In the genomic region with DNA sequence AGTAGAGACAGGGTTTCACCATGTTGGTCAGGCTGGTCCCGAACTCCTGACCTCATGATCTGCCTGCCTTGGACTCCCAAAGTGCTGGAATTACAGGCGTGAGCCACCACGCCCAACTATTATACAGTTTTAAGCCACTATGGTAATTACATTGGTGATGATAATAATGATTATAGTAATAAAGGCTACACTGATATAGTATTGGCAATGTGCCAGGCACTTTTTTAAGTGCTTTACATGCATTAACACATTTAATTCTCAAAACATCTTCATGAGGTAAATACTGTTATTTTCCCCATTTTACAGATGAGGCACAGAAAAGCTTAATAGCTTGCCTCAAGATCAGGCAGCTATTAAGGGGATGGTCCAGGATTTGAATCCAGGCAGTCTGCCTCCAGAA, we compare ENCODE assay signal across 34 cellular contexts.
"Had no signal": no experiment of that assay in that cellular context is flagged by ENCODE, and none has a peak within 500 bp of the region (broad histone marks: within the 10 kb centered on the region; RNA-seq: fewer than 3 reads in every experiment).

No MANE protein-coding gene starts in this region.

- H3K4me1 ChIP-seq: ascending aorta, Peyer's patch, SJSA1 had no signal

- H3K36me3 ChIP-seq: ascending aorta, cardiac muscle cell, MG63, Peyer's patch, SJSA1 had no signal

- H3K4me3 ChIP-seq: ascending aorta, cardiac muscle cell, MG63, Peyer's patch, SJSA1 had no signal

- DNase-seq: activated CD4-positive, alpha-beta T cell treated with anti-CD3 and anti-CD28 coated beads, Interleukin-2, amount 10 ng/mL, durations not matched to agents 24 days and 14 days; activated CD4-positive, alpha-beta T cell treated with anti-CD3 and anti-CD28 coated beads, Interleukin-2, amount 50 U/mL, for 4 hours; activated CD8-positive, alpha-beta T cell treated with anti-CD3 and anti-CD28 coated beads, Interleukin-2, amount 10 ng/mL, durations not matched to agents 7 days and 5 days; activated gamma-delta T cell; activated naive CD4-positive, alpha-beta T cell treated with Interleukin-2 at 50 U/mL for 16 hours; activated naive CD8-positive, alpha-beta T cell treated with anti-CD3 and anti-CD28 coated beads, Interleukin-2, amount 10 ng/mL, durations not matched to agents 7 days and 5 days; activated T-cell treated with anti-CD3 and anti-CD28 coated beads, Interleukin-2, amount 50 U/mL, for 24 hours; amygdala; Kasumi-1; KG1; MG63; NCI-H1048; NCI-H1105 treated with DMSO at 0.1 percent for 48 hours; NCI-H1436; NCI-H1694; NCI-H1930; NCI-H2081 treated with DMSO at 0.1 percent for 48 hours; NCI-H446; NCI-H510A treated with DMSO at 0.1 percent for 48 hours; NCI-H774; PC-3; Peyer's patch; RPMI8226; SHP77 treated with DMSO at 0.1 percent for 48 hours; SK-N-SH had no signal

- H3K9me3 ChIP-seq: ascending aorta, MG63, Peyer's patch, SK-N-SH had no signal

- H3K4me2 ChIP-seq: SK-N-SH had no signal

- H3K9ac ChIP-seq: SK-N-SH had no signal

- H3K27me3 Mint-ChIP-seq: activated CD4-positive, alpha-beta T cell treated with anti-CD3 and anti-CD28 coated beads, Interleukin-2, amount 10 ng/mL, durations not matched to agents 24 days and 14 days; activated naive CD4-positive, alpha-beta T cell treated with anti-CD3 and anti-CD28 coated beads, Interleukin-2, amount 50 U/mL, for 24 hours; activated naive CD8-positive, alpha-beta T cell treated with anti-CD3 and anti-CD28 coated beads, Interleukin-2, amount 10 ng/mL, durations not matched to agents 7 days and 5 days; activated T-cell treated with anti-CD3 and anti-CD28 coated beads, Interleukin-2, amount 50 U/mL, for 24 hours; central memory CD8-positive, alpha-beta T cell had no signal

- H3K4me1 Mint-ChIP-seq: activated CD4-positive, alpha-beta T cell treated with anti-CD3 and anti-CD28 coated beads, Interleukin-2, amount 10 ng/mL, durations not matched to agents 24 days and 14 days; activated naive CD4-positive, alpha-beta T cell treated with anti-CD3 and anti-CD28 coated beads, Interleukin-2, amount 50 U/mL, for 24 hours; activated naive CD8-positive, alpha-beta T cell treated with anti-CD3 and anti-CD28 coated beads, Interleukin-2, amount 10 ng/mL, durations not matched to agents 7 days and 5 days; central memory CD8-positive, alpha-beta T cell had no signal

- H3K27ac Mint-ChIP-seq: activated CD4-positive, alpha-beta T cell treated with anti-CD3 and anti-CD28 coated beads, Interleukin-2, amount 10 ng/mL, durations not matched to agents 24 days and 14 days; activated CD8-positive, alpha-beta T cell treated with anti-CD3 and anti-CD28 coated beads, Interleukin-2, amount 10 ng/mL, durations not matched to agents 7 days and 5 days; activated naive CD4-positive, alpha-beta T cell treated with anti-CD3 and anti-CD28 coated beads, Interleukin-2, amount 50 U/mL, for 24 hours; activated naive CD8-positive, alpha-beta T cell treated with anti-CD3 and anti-CD28 coated beads, Interleukin-2, amount 10 ng/mL, durations not matched to agents 7 days and 5 days; activated T-cell treated with anti-CD3 and anti-CD28 coated beads, Interleukin-2, amount 50 U/mL, for 24 hours; activated T-helper 2 cell treated with anti-CD3 and anti-CD28 coated beads, Interferon-gamma antibody, Interleukin-2, Interleukin-4, amounts not matched to agents 10 μg/mL and 5 μg/mL and 100 μg/mL, durations not matched to agents 14 hours and 24 hours and 36 hours; T-helper 1 cell treated with Interleukin-12 subunit alpha and Interleukin-12 subunit beta and Interleukin-4 antibody, amounts not matched to agents 30 μg/mL and 1 μg/mL, for 36 hours; T-helper 2 cell treated with Interferon-gamma antibody and Interleukin-4, amounts not matched to agents 5 μg/mL and 100 μg/mL, for 36 hours had no signal

- ATAC-seq: activated CD8-positive, alpha-beta T cell treated with anti-CD3 and anti-CD28 coated beads, Interleukin-2, amount 10 ng/mL, durations not matched to agents 7 days and 5 days; PC-3 had no signal

- FAIRE-seq: TTC549 had no signal

- H3K27me3 ChIP-seq: ascending aorta, cardiac muscle cell, MG63, Peyer's patch, SJSA1 had no signal

- H3K4me3 Mint-ChIP-seq: activated CD4-positive, alpha-beta T cell treated with anti-CD3 and anti-CD28 coated beads, Interleukin-2, amount 10 ng/mL, durations not matched to agents 24 days and 14 days; activated CD8-positive, alpha-beta T cell treated with anti-CD3 and anti-CD28 coated beads, Interleukin-2, amount 10 ng/mL, durations not matched to agents 7 days and 5 days; activated naive CD4-positive, alpha-beta T cell treated with anti-CD3 and anti-CD28 coated beads, Interleukin-2, amount 50 U/mL, for 24 hours; activated naive CD8-positive, alpha-beta T cell treated with anti-CD3 and anti-CD28 coated beads, Interleukin-2, amount 10 ng/mL, durations not matched to agents 7 days and 5 days; activated T-cell treated with anti-CD3 and anti-CD28 coated beads, Interleukin-2, amount 50 U/mL, for 24 hours; central memory CD8-positive, alpha-beta T cell; T-helper 1 cell treated with Interleukin-12 subunit alpha and Interleukin-12 subunit beta and Interleukin-4 antibody, amounts not matched to agents 30 μg/mL and 1 μg/mL, for 36 hours; T-helper 2 cell treated with Interferon-gamma antibody and Interleukin-4, amounts not matched to agents 5 μg/mL and 100 μg/mL, for 36 hours had no signal

- H3K36me3 Mint-ChIP-seq: activated naive CD4-positive, alpha-beta T cell treated with anti-CD3 and anti-CD28 coated beads, Interleukin-2, amount 50 U/mL, for 24 hours; activated naive CD8-positive, alpha-beta T cell treated with anti-CD3 and anti-CD28 coated beads, Interleukin-2, amount 10 ng/mL, durations not matched to agents 7 days and 5 days had no signal

- H3K27ac ChIP-seq: ascending aorta, cardiac muscle cell, Peyer's patch, SJSA1 had no signal

- H3K9me3 Mint-ChIP-seq: activated CD4-positive, alpha-beta T cell treated with anti-CD3 and anti-CD28 coated beads, Interleukin-2, amount 10 ng/mL, durations not matched to agents 24 days and 14 days; activated naive CD8-positive, alpha-beta T cell treated with anti-CD3 and anti-CD28 coated beads, Interleukin-2, amount 10 ng/mL, durations not matched to agents 7 days and 5 days; T-helper 2 cell treated with Interferon-gamma antibody and Interleukin-4, amounts not matched to agents 5 μg/mL and 100 μg/mL, for 36 hours had no signal
